24 cellular contexts compared by ENCODE assay signal in genomic region chr22:29691636-29692326, GRCh38. TPM values are rescaled to one million over a fixed set of nuclear protein-coding genes. Genes with fewer than 3 reads are reported as not detected.
DNase-seq lines count a peak whose midpoint lies in the region; ATAC-seq and TF ChIP-seq lines count a peak whose summit lies in the region.
"Had no signal": no experiment of that assay in that cellular context is flagged by ENCODE, and none has a peak within 500 bp of the region (broad histone marks: within the 10 kb centered on the region; RNA-seq: fewer than 3 reads in every experiment).

No MANE protein-coding gene starts in this region.

- H3K9me3 Mint-ChIP-seq in activated CD4-positive, alpha-beta T cell treated with anti-CD3 and anti-CD28 coated beads, Interleukin-2, amount 10 ng/mL, durations not matched to agents 7 days and 5 days = no peaks in the 10 kb centered on the region
- no peaks in the 10 kb centered on the region for H3K9me3 Mint-ChIP-seq in activated CD4-positive, alpha-beta T cell treated with anti-CD3 and anti-CD28 coated beads, Interleukin-2, amount 10 ng/mL, durations not matched to agents 24 days and 14 days

- H3K27me3 ChIP-seq in NT2/D1 (ENCODE audit: insufficient read depth, insufficient read length) (no peaks in the 10 kb centered on the region), neuronal stem cell (ENCODE audit: control insufficient read depth in 3 of 3, insufficient read depth in 3 of 3, low read depth in 1 of 3, low read length in 3 of 3) (no peaks in the 10 kb centered on the region)

- no peaks in the 10 kb centered on the region for H3K4me1 Mint-ChIP-seq in activated CD4-positive, alpha-beta T cell treated with anti-CD3 and anti-CD28 coated beads, Interleukin-2, amount 10 ng/mL, durations not matched to agents 7 days and 5 days
- H3K4me1 Mint-ChIP-seq in activated CD4-positive, alpha-beta T cell treated with anti-CD3 and anti-CD28 coated beads, Interleukin-2, amount 10 ng/mL, durations not matched to agents 24 days and 14 days = no peaks in the 10 kb centered on the region

- no peak overlapping the region for H2AFZ ChIP-seq in neuronal stem cell (ENCODE audit: low read length)

- no peak overlapping the region for H2AK5ac ChIP-seq in neuronal stem cell (ENCODE audit: low read depth, low read length)

- intact Hi-C loops in activated CD4-positive, alpha-beta T cell treated with anti-CD3 and anti-CD28 coated beads, Interleukin-2, amount 10 ng/mL, durations not matched to agents 24 days and 14 days (cut with micrococcal nuclease) = no loop called here

- H3K9ac ChIP-seq in NT2/D1 (ENCODE audit: insufficient read length, low read depth) = peak overlapping the region; percentile 39
- H3K9ac ChIP-seq in neuronal stem cell (ENCODE audit: low read depth, low read length, poor library complexity) = no peak overlapping the region

- no peak overlapping the region for H3K4me3 Mint-ChIP-seq in activated CD4-positive, alpha-beta T cell treated with anti-CD3 and anti-CD28 coated beads, Interleukin-2, amount 10 ng/mL, durations not matched to agents 7 days and 5 days
- H3K4me3 Mint-ChIP-seq in activated CD4-positive, alpha-beta T cell treated with anti-CD3 and anti-CD28 coated beads, Interleukin-2, amount 10 ng/mL, durations not matched to agents 24 days and 14 days = no peak overlapping the region

- ATAC-seq in GM19035 (IDR thresholded peaks at IDR 0.05; ENCODE audit: unreplicated experiment) = no peak
- ATAC-seq in GM19328 (IDR thresholded peaks at IDR 0.05; ENCODE audit: unreplicated experiment) = no peak

- H3K27ac Mint-ChIP-seq in activated CD4-positive, alpha-beta T cell treated with anti-CD3 and anti-CD28 coated beads, Interleukin-2, amount 10 ng/mL, durations not matched to agents 7 days and 5 days = peak overlapping the region; percentile 9
- no peak overlapping the region for H3K27ac Mint-ChIP-seq in activated CD4-positive, alpha-beta T cell treated with anti-CD3 and anti-CD28 coated beads, Interleukin-2, amount 10 ng/mL, durations not matched to agents 24 days and 14 days

- TF ChIP-seq CTCF in GM20000 (IDR thresholded peaks at IDR 0.05; ENCODE audit: extremely low read depth, missing control alignments) = no peak

- POLR2A ChIA-PET in activated CD4-positive, alpha-beta T cell treated with anti-CD3 and anti-CD28 coated beads, Interleukin-2, amount 10 ng/mL, durations not matched to agents 7 days and 5 days (lab: Charles Lee) = interaction anchor here (0.6 kb wide), 1 partner anchor 9 kb away, joined by 3 read pairs; no protein-coding TSS in a partner anchor

- H2BK5ac ChIP-seq in neuronal stem cell (ENCODE audit: low read length) = no peak overlapping the region

- no peak for DNase-seq in activated CD4-positive, alpha-beta T cell treated with anti-CD3 and anti-CD28 coated beads, Interleukin-2, amount 10 ng/mL, durations not matched to agents 7 days and 5 days
- DNase-seq in activated CD4-positive, alpha-beta T cell treated with anti-CD3 and anti-CD28 coated beads, Interleukin-2, amount 10 ng/mL, durations not matched to agents 24 days and 14 days = no peak
- peak; percentile 87 for DNase-seq in NCI-H1417 treated with DMSO at 0.1 percent for 48 hours (lab: John Stamatoyannopoulos, UW)
- no peak for DNase-seq in NT2/D1 (ENCODE audit: low read depth, low spot score)
- no peak for DNase-seq in neuronal stem cell (ENCODE audit: low spot score)
- no peak for DNase-seq in GM20000 (ENCODE audit: low spot score)
- DNase-seq: activated CD4-positive, alpha-beta T cell treated with anti-CD3 and anti-CD28 coated beads for 48 hours; activated CD8-positive, alpha-beta memory T cell treated with anti-CD3 and anti-CD28 coated beads, Interleukin-2, amount 50 U/mL, for 48 hours; activated gamma-delta T cell; amniotic stem cell; Karpas-422; OCI-M1; SHP77; stimulated activated CD4-positive, alpha-beta T cell treated with anti-CD3 and anti-CD28 coated beads, Interleukin-2, amount 100 ng/mL, for 24 hours; stimulated activated naive CD4-positive, alpha-beta T cell; SW 1271 had no signal

- no peaks in the 10 kb centered on the region for H3K27me3 Mint-ChIP-seq in activated CD4-positive, alpha-beta T cell treated with anti-CD3 and anti-CD28 coated beads, Interleukin-2, amount 10 ng/mL, durations not matched to agents 7 days and 5 days
- no peaks in the 10 kb centered on the region for H3K27me3 Mint-ChIP-seq in activated CD4-positive, alpha-beta T cell treated with anti-CD3 and anti-CD28 coated beads, Interleukin-2, amount 10 ng/mL, durations not matched to agents 24 days and 14 days

- H3K18ac ChIP-seq in neuronal stem cell (ENCODE audit: low read length) = peak overlapping the region; percentile 5

- H3K4me1 ChIP-seq in NT2/D1 (ENCODE audit: insufficient read depth, insufficient read length) (peaks cover 28% of the 10 kb centered on the region), neuronal stem cell (ENCODE audit: control insufficient read depth in 2 of 2, insufficient read depth in 1 of 2, low read depth in 1 of 2, low read length in 2 of 2) (peaks cover 13 to 25% of the 10 kb centered on the region in 2 donors)

- H2BK12ac ChIP-seq in neuronal stem cell (ENCODE audit: low read length) = no peak overlapping the region

- H4K91ac ChIP-seq in neuronal stem cell (ENCODE audit: low read depth, low read length, poor library complexity) = no peak overlapping the region

- no peaks in the 10 kb centered on the region for H3K79me1 ChIP-seq in neuronal stem cell (ENCODE audit: low read depth, low read length)

- no peak overlapping the region for H3K14ac ChIP-seq in neuronal stem cell (ENCODE audit: low read length)

- no peak overlapping the region for H2BK120ac ChIP-seq in neuronal stem cell (ENCODE audit: low read depth, low read length)

- H3K27ac ChIP-seq in neuronal stem cell (replicated peaks; ENCODE audit: low read length) = no peak overlapping the region
- H3K27ac ChIP-seq: skin epidermis had no signal

- no CpG with 5 or more reads among the region's 13 CpGs for WGBS in neuronal stem cell (ENCODE audit: extremely low coverage in 2 of 2, insufficient read length in 2 of 2, insufficient replicate concordance in 1 of 2), 2 donors

- CTCF ChIA-PET in activated CD4-positive, alpha-beta T cell treated with anti-CD3 and anti-CD28 coated beads, Interleukin-2, amount 10 ng/mL, durations not matched to agents 7 days and 5 days (lab: Charles Lee) = interaction anchor here (1.0 to 1.5 kb wide), 2 partner anchors 11 to 397 kb away, joined by 3 to 4 read pairs; no protein-coding TSS in a partner anchor

- H3K23ac ChIP-seq in neuronal stem cell (ENCODE audit: low read depth, low read length, poor library complexity) = no peak overlapping the region

- peaks cover 4% of the 10 kb centered on the region for H3K36me3 Mint-ChIP-seq in activated CD4-positive, alpha-beta T cell treated with anti-CD3 and anti-CD28 coated beads, Interleukin-2, amount 10 ng/mL, durations not matched to agents 7 days and 5 days (ENCODE audit: low read depth)
- H3K36me3 Mint-ChIP-seq in activated CD4-positive, alpha-beta T cell treated with anti-CD3 and anti-CD28 coated beads, Interleukin-2, amount 10 ng/mL, durations not matched to agents 24 days and 14 days (ENCODE audit: low read depth) = peaks cover 17% of the 10 kb centered on the region

- no peak overlapping the region for H3K4me3 ChIP-seq in NT2/D1 (ENCODE audit: insufficient read length, low read depth)
- no peak overlapping the region for H3K4me3 ChIP-seq in neuronal stem cell (ENCODE audit: low read length in 2 of 2)
- H3K4me3 ChIP-seq: HAP-1, skin epidermis had no signal

- H3K4ac ChIP-seq in neuronal stem cell (ENCODE audit: low read length) = no peak overlapping the region

- H3K9me3 ChIP-seq in NT2/D1 (ENCODE audit: insufficient read depth, low read length) (no peaks in the 10 kb centered on the region), neuronal stem cell (replicated peaks in 1 of 2; ENCODE audit: control insufficient read depth in 2 of 2, insufficient read depth in 1 of 2, low read depth in 1 of 2, low read length in 2 of 2) (no peaks in the 10 kb centered on the region)
- H3K9me3 ChIP-seq: HAP-1 had no signal

- peaks cover 19% of the 10 kb centered on the region for H3K36me3 ChIP-seq in NT2/D1 (ENCODE audit: insufficient read depth, insufficient read length, low read length)
- peaks cover 2 to 42% of the 10 kb centered on the region in 2 donors for H3K36me3 ChIP-seq in neuronal stem cell (replicated peaks in 1 of 2; ENCODE audit: control insufficient read depth in 2 of 2, insufficient read depth in 2 of 2, low read length in 2 of 2)

- no peak overlapping the region for H4K8ac ChIP-seq in neuronal stem cell (ENCODE audit: low read depth, low read length)

- no peak overlapping the region for H2BK15ac ChIP-seq in neuronal stem cell (ENCODE audit: low read length)

- no peak overlapping the region for H3K4me2 ChIP-seq in neuronal stem cell (ENCODE audit: insufficient read depth, low read length, poor library complexity, severe bottlenecking)

RNA-seq across cellular contexts. Expression of gene CABP7, which starts 28.0 kb away (rescaled TPM):
- under 1 TPM in 1 of 2 experiments, not detected in 1; 0.06 TPM for total RNA-seq in activated CD4-positive, alpha-beta T cell treated with anti-CD3 and anti-CD28 coated beads, Interleukin-2, amount 10 ng/mL, durations not matched to agents 7 days and 5 days
- total RNA-seq in activated CD4-positive, alpha-beta T cell treated with anti-CD3 and anti-CD28 coated beads, Interleukin-2, amount 10 ng/mL, durations not matched to agents 24 days and 14 days = not detected in 2 replicates
- 0.04 TPM for polyA plus RNA-seq in neuronal stem cell (2013, experiment 1 of 2)
- 0.04 TPM for polyA plus RNA-seq in neuronal stem cell (2013, experiment 2 of 2)
- total RNA-seq: bronchial epithelial cell, liver, NCI-H460, pulmonary artery endothelial cell had no signal
